ENCODE assay signal across 23 cellular contexts in the genomic region with DNA sequence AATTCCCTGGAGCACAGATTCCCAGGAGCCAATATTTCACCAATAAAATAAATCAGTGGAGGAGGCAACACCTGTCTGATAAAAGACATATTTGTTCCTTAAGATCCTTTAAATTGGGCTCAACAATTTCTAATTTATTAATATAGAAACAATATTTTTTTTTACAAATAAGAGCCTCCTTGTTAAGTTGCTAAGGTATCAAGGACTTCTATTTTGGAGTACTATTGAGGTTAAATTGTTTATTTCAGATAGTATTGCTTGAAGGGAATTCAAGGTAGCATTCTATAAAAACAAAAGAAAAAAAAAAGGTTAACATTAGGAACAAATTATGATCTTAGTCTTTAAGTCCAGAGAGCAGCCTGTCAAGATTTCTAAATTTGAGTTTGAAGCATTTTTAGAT. TPM values are rescaled to one million over a fixed set of nuclear protein-coding genes. Genes with fewer than 3 reads are reported as not detected.
"Had no signal": no experiment of that assay in that cellular context is flagged by ENCODE, and none has a peak within 500 bp of the region (broad histone marks: within the 10 kb centered on the region; RNA-seq: fewer than 3 reads in every experiment).

No MANE protein-coding gene starts in this region.

- H3K4me2 ChIP-seq: SK-N-SH had no signal

- FAIRE-seq: HTR-8/SVneo had no signal

- DNase-seq: KBM-7, MV-4-11, NCI-H1048, NCI-H1105, NCI-H1436 treated with DMSO at 0.1 percent for 48 hours, NCI-H1694, NCI-H187 treated with DMSO at 0.1 percent for 48 hours, NCI-H2029 treated with DMSO at 0.1 percent for 48 hours, NCI-H2227 treated with DMSO at 0.1 percent for 48 hours, NCI-H526 treated with DMSO at 0.1 percent for 48 hours, NCI-H748 treated with DMSO at 0.1 percent for 48 hours, PC-3, SHP77, SK-N-SH, T-helper 1 cell had no signal

- H3K9ac ChIP-seq: SK-N-SH had no signal

- H3K9me3 ChIP-seq: SK-N-SH had no signal

- ATAC-seq: Panc1, PC-3 had no signal

- H3K27ac ChIP-seq: RWPE1 had no signal

RNA-seq across cellular contexts. Expression of a gene that starts 19.5 kb away (rescaled TPM):
- total RNA-seq: LHCN-M2, MCF 10A, NCI-H460, PC-3, SK-MEL-5 had no signal
- polyA plus RNA-seq: IgD-negative memory B cell, SK-N-SH had no signal

RNA-seq across cellular contexts. Expression of a gene that starts 29.5 kb away (rescaled TPM):
- total RNA-seq: SK-MEL-5 had no signal
- polyA plus RNA-seq: SK-N-SH had no signal
